25 cellular contexts compared by ENCODE assay signal in genomic region chr6:155329460-155330132, GRCh38.
"Had no signal": no experiment of that assay in that cellular context is flagged by ENCODE, and none has a peak within 500 bp of the region (broad histone marks: within the 10 kb centered on the region; RNA-seq: fewer than 3 reads in every experiment).

No MANE protein-coding gene starts in this region.

- H3K27me3 Mint-ChIP-seq: activated naive CD8-positive, alpha-beta T cell treated with anti-CD3 and anti-CD28 coated beads, Interleukin-2, amount 10 ng/mL, durations not matched to agents 7 days and 5 days; activated T-cell treated with anti-CD3 and anti-CD28 coated beads, Interleukin-2, amount 50 U/mL, for 24 hours had no signal

- H3K36me3 Mint-ChIP-seq: activated naive CD8-positive, alpha-beta T cell treated with anti-CD3 and anti-CD28 coated beads, Interleukin-2, amount 10 ng/mL, durations not matched to agents 7 days and 5 days; stimulated activated effector memory CD8-positive, alpha-beta T cell treated with anti-CD3 and anti-CD28 coated beads, Interleukin-12 subunit alpha, Interleukin-12 subunit beta, amount 100 ng/mL, for 72 hours had no signal

- H3K27ac Mint-ChIP-seq: activated naive CD8-positive, alpha-beta T cell treated with anti-CD3 and anti-CD28 coated beads, Interleukin-2, amount 10 ng/mL, durations not matched to agents 7 days and 5 days; activated T-cell treated with anti-CD3 and anti-CD28 coated beads, Interleukin-2, amount 50 U/mL, for 24 hours; activated T-helper 2 cell treated with anti-CD3 and anti-CD28 coated beads, Interferon-gamma antibody, Interleukin-2, Interleukin-4, amounts not matched to agents 10 μg/mL and 5 μg/mL and 100 μg/mL, durations not matched to agents 14 hours and 24 hours and 36 hours; nephron; stimulated activated effector memory CD8-positive, alpha-beta T cell treated with anti-CD3 and anti-CD28 coated beads, Interleukin-12 subunit alpha, Interleukin-12 subunit beta, amount 100 ng/mL, for 72 hours; T-helper 2 cell treated with Interferon-gamma antibody and Interleukin-4, amounts not matched to agents 5 μg/mL and 100 μg/mL, for 36 hours had no signal

- H3K9me3 Mint-ChIP-seq: activated naive CD8-positive, alpha-beta T cell treated with anti-CD3 and anti-CD28 coated beads, Interleukin-2, amount 10 ng/mL, durations not matched to agents 7 days and 5 days; activated T-cell treated with anti-CD3 and anti-CD28 coated beads, Interleukin-2, amount 50 U/mL, for 24 hours; activated T-helper 2 cell treated with anti-CD3 and anti-CD28 coated beads, Interferon-gamma antibody, Interleukin-2, Interleukin-4, amounts not matched to agents 10 μg/mL and 5 μg/mL and 100 μg/mL, durations not matched to agents 14 hours and 24 hours and 36 hours; nephron; stimulated activated effector memory CD8-positive, alpha-beta T cell treated with anti-CD3 and anti-CD28 coated beads, Interleukin-12 subunit alpha, Interleukin-12 subunit beta, amount 100 ng/mL, for 72 hours; T-helper 2 cell treated with Interferon-gamma antibody and Interleukin-4, amounts not matched to agents 5 μg/mL and 100 μg/mL, for 36 hours had no signal

- ATAC-seq: gastroesophageal sphincter; left ventricle myocardium superior; right cardiac atrium; stimulated activated effector memory CD8-positive, alpha-beta T cell treated with anti-CD3 and anti-CD28 coated beads, Interleukin-12 subunit alpha, Interleukin-12 subunit beta, amount 100 ng/mL, for 72 hours had no signal

- H3K4me3 Mint-ChIP-seq: activated naive CD8-positive, alpha-beta T cell treated with anti-CD3 and anti-CD28 coated beads, Interleukin-2, amount 10 ng/mL, durations not matched to agents 7 days and 5 days; activated T-cell treated with anti-CD3 and anti-CD28 coated beads, Interleukin-2, amount 50 U/mL, for 24 hours; nephron; stimulated activated effector memory CD8-positive, alpha-beta T cell treated with anti-CD3 and anti-CD28 coated beads, Interleukin-12 subunit alpha, Interleukin-12 subunit beta, amount 100 ng/mL, for 72 hours; T-helper 2 cell treated with Interferon-gamma antibody and Interleukin-4, amounts not matched to agents 5 μg/mL and 100 μg/mL, for 36 hours had no signal

- H3K9me3 ChIP-seq: gastroesophageal sphincter, neutrophil, ovary, transverse colon had no signal

- H3K27ac ChIP-seq: coronary artery, gastroesophageal sphincter, neutrophil, ovary, transverse colon had no signal

- H3K4me3 ChIP-seq: coronary artery, gastroesophageal sphincter, ovary, transverse colon had no signal

- H3K36me3 ChIP-seq: gastroesophageal sphincter, neutrophil, ovary, transverse colon had no signal

- DNase-seq: activated CD4-positive, alpha-beta T cell treated with anti-CD3 and anti-CD28 coated beads for 1 hour; activated CD4-positive, alpha-beta T cell treated with anti-CD3 and anti-CD28 coated beads, Interleukin-2, amount 50 U/mL, for 1 hour; activated CD8-positive, alpha-beta memory T cell treated with anti-CD3 and anti-CD28 coated beads for 24 hours; activated CD8-positive, alpha-beta memory T cell treated with anti-CD3 and anti-CD28 coated beads, Interleukin-2, amount 50 U/mL, for 4 hours; activated naive CD4-positive, alpha-beta T cell; activated naive CD8-positive, alpha-beta T cell treated with anti-CD3 and anti-CD28 coated beads, Interleukin-2, amount 10 ng/mL, durations not matched to agents 7 days and 5 days; activated T-cell treated with anti-CD3 and anti-CD28 coated beads, Interleukin-2, amount 50 U/mL, for 24 hours; amniotic stem cell; cerebellar nuclear complex; head of caudate nucleus; left ventricle myocardium superior; mammary epithelial cell; ovary; right cardiac atrium; stimulated activated CD4-positive, alpha-beta T cell treated with anti-CD3 and anti-CD28 coated beads, Interleukin-2, amount 100 ng/mL, for 24 hours had no signal

- H3K27me3 ChIP-seq: gastroesophageal sphincter, neutrophil, ovary, transverse colon had no signal

- FAIRE-seq: islet of Langerhans, TTC549 had no signal
